8 cellular contexts compared by ENCODE assay signal in the genomic region with DNA sequence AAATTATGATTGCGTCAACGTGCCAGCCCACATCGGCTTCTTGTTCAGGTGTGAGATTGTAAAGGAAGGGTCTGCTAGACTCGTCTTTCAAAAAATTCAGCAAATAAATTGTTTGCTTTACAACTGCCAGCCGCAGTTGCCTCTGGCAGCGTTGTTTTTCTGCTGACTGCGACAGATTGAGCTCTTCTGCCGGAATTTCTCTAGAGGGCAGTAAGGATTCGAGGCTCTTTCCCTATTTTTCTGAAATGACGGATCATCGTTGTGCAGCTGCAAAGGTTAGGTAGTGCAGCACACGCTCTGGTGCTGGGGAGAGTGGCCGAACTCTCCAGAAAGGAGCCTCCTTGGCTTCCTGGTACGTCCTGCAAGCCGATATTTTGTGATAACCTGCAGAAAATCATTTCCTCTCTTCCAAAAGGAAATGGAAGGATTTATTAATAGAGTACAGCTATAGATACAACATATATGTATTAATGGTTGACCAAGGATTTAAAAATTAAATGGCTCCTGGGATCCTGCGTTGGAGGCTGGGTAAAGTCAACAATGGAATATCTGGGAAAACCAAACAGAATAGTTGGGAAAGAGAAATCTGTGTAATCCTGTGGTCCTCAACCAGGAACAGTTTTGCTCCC.
DNase-seq lines count a peak whose midpoint lies in the region; ATAC-seq, FAIRE-seq and TF ChIP-seq lines count a peak whose summit lies in the region.

No MANE protein-coding gene starts in this region.

- TF ChIP-seq EP300 in A549 (IDR thresholded peaks at IDR 0.05): no peak

- no peak for TF ChIP-seq POLR2A in A549 (IDR thresholded peaks at IDR 0.05; ENCODE audit: low read length)

- peaks cover 4% of the 10 kb centered on the region for H3K36me3 Mint-ChIP-seq in glutamatergic neuron (ENCODE audit: unreplicated experiment)

- no peak overlapping the region for H3K4me3 Mint-ChIP-seq in glutamatergic neuron (ENCODE audit: unreplicated experiment)

- H3K4me3 ChIP-seq in A549 (no peak overlapping the region), SJCRH30 (no peak overlapping the region)
- no peak overlapping the region for H3K4me3 ChIP-seq in effector memory CD4-positive, alpha-beta T cell (ENCODE audit: insufficient read depth, low read depth, low read length, poor library complexity, severe bottlenecking)

- peaks cover 45% of the 10 kb centered on the region for H3K4me1 Mint-ChIP-seq in glutamatergic neuron (ENCODE audit: low read depth, unreplicated experiment)

- ATAC-seq in A549: peak; percentile 92 to 93
- ATAC-seq in GM19463 (IDR thresholded peaks at IDR 0.05; ENCODE audit: unreplicated experiment): no peak

- H3K36me3 ChIP-seq in SJCRH30: no peaks in the 10 kb centered on the region
- H3K36me3 ChIP-seq in effector memory CD4-positive, alpha-beta T cell (ENCODE audit: control insufficient read depth, insufficient read depth, low read length): no peaks in the 10 kb centered on the region

- H3K27me3 ChIP-seq in SJCRH30: peaks cover 7% of the 10 kb centered on the region
- no peaks in the 10 kb centered on the region for H3K27me3 ChIP-seq in effector memory CD4-positive, alpha-beta T cell (replicated peaks; ENCODE audit: control insufficient read depth, insufficient read depth, low read length, poor library complexity, severe bottlenecking)

- CTCF ChIA-PET in A549 (lab: Yijun Ruan, JAX): interaction anchor here (0.6 to 4.4 kb wide), 15 partner anchors 13 to 1749 kb away, joined by 3 to 34 read pairs (median 4); no protein-coding TSS in a partner anchor

- H3K27ac ChIP-seq in A549: no peak overlapping the region
- no peak overlapping the region for H3K27ac ChIP-seq in SJCRH30
- no peak overlapping the region for H3K27ac ChIP-seq in effector memory CD4-positive, alpha-beta T cell (ENCODE audit: insufficient read depth, low read length, poor library complexity, severe bottlenecking)

- H3K4me2 ChIP-seq in A549: peak overlapping the region; percentile 69

- H3K9me3 Mint-ChIP-seq in glutamatergic neuron (ENCODE audit: unreplicated experiment): peaks cover 3% of the 10 kb centered on the region

- FAIRE-seq in A549 (lab: Jason Lieb, UNC): no peak

- DNase-seq in A549 (ENCODE audit: low read depth in 1 of 2, low spot score in 1 of 2) (peak; percentile 23 to 59), HS-5 (ENCODE audit: low read depth) (peak; percentile 61), SJCRH30 (peak; percentile 12 to 54), glutamatergic neuron (peak; percentile 14), superior temporal gyrus (ENCODE audit: extremely low spot score) (peak; percentile 75)
- DNase-seq in effector memory CD4-positive, alpha-beta T cell: no peak
- DNase-seq in activated naive CD4-positive, alpha-beta T cell treated with Interleukin-2 at 50 U/mL for 16 hours: no peak

- 0 out of 3 replicates have a peak, but pooled peaks cover 2% of the 10 kb centered on the region for H3K9me3 ChIP-seq in A549
- no peaks in the 10 kb centered on the region for H3K9me3 ChIP-seq in SJCRH30 (replicated peaks)
- no peaks in the 10 kb centered on the region for H3K9me3 ChIP-seq in effector memory CD4-positive, alpha-beta T cell (ENCODE audit: control insufficient read depth, low read length)

- peak; percentile 44 to 48; a peak in 4 of 5 replicates for TF ChIP-seq RAD21 in A549 (conservative IDR thresholded peaks at IDR 0.05 in 1 of 2, IDR thresholded peaks at IDR 0.05 in 1 of 2)

- TF ChIP-seq CTCF in A549 (IDR thresholded peaks at IDR 0.05) (peak; percentile 39; the same call in 2 of the 3 replicates), glutamatergic neuron (IDR thresholded peaks at IDR 0.05; ENCODE audit: partially characterized antibody, unreplicated experiment) (no peak)

- WGBS in A549 (ENCODE audit: missing lambda C conversion rate): 5% methylated on average over 16 of the region's 16 CpGs

- peaks cover 5% of the 10 kb centered on the region; the same call in 1 of the 3 replicates for H3K4me1 ChIP-seq in A549
- no peaks in the 10 kb centered on the region for H3K4me1 ChIP-seq in SJCRH30
- no peaks in the 10 kb centered on the region for H3K4me1 ChIP-seq in effector memory CD4-positive, alpha-beta T cell (ENCODE audit: control insufficient read depth, insufficient read depth, low read length, poor library complexity, severe bottlenecking)

- no peak overlapping the region for H3K27ac Mint-ChIP-seq in glutamatergic neuron (ENCODE audit: unreplicated experiment)

- POLR2A ChIA-PET in A549 (lab: Yijun Ruan, JAX): no interaction called here

- H3K27me3 Mint-ChIP-seq in glutamatergic neuron (ENCODE audit: unreplicated experiment): peaks cover 2% of the 10 kb centered on the region

TF ChIP-seq in A549, 52 proteins besides CTCF, POLR2A, EP300 and RAD21:
- TF ChIP-seq MAFK (IDR thresholded peaks at IDR 0.05; ENCODE audit: partially characterized antibody) (peak; percentile 98), SMC3 (IDR thresholded peaks at IDR 0.05) (peak; percentile 26; the same call in 1 of the 3 replicates)
- TF ChIP-seq, protein P1, sequence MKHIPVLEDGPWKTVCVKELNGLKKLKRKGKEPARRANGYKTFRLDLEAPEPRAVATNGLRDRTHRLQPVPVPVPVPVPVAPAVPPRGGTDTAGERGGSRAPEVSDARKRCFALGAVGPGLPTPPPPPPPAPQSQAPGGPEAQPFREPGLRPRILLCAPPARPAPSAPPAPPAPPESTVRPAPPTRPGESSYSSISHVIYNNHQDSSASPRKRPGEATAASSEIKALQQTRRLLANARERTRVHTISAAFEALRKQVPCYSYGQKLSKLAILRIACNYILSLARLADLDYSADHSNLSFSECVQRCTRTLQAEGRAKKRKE (CRISPR knock-in tag; IDR thresholded peaks at IDR 0.05; ENCODE audit: low read depth): no peak

Comparison
In these comparisons a context has a peak if more than half of its experiments do, and no peak if none do; other contexts are left out.
1. DNase-seq: peak in A549 (2 of 2), HS-5 (single experiment), SJCRH30 (2 of 2), glutamatergic neuron (single experiment) and superior temporal gyrus (single experiment); none in effector memory CD4-positive, alpha-beta T cell (0 of 3) and activated naive CD4-positive, alpha-beta T cell treated with Interleukin-2 at 50 U/mL for 16 hours (single experiment).